ENCODE assay signal across 19 cellular contexts in the genomic region with DNA sequence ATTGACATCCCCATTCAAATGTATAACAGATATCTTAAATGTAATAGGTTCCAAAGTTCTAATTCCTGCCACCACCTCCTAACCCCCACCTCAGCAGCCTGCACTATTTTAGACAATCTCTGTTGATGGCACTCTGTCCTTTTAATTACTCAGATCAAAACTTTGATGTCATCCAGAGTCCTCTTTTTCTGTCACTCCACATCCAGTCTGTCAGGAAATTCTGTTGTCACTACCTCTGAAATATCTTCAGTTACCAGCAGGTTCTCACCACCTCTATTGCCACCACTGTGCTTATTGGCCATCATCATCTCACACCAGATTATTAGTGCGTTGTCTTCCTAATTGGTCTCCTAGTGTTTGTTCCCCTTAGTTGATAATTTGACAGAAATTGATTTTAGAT.
"Had no signal": no experiment of that assay in that cellular context is flagged by ENCODE, and none has a peak within 500 bp of the region (broad histone marks: within the 10 kb centered on the region; RNA-seq: fewer than 3 reads in every experiment).

No MANE protein-coding gene starts in this region.

- H3K9me3 ChIP-seq: left ventricle myocardium inferior, sigmoid colon, thyroid gland had no signal

- H3K27ac ChIP-seq: hepatocyte, left ventricle myocardium inferior, sigmoid colon, thyroid gland had no signal

- H3K4me3 Mint-ChIP-seq: activated naive CD8-positive, alpha-beta T cell treated with anti-CD3 and anti-CD28 coated beads, Interleukin-2, amount 10 ng/mL, durations not matched to agents 7 days and 5 days; immature natural killer cell; natural killer cell had no signal

- H3K4me1 ChIP-seq: left ventricle myocardium inferior, sigmoid colon had no signal

- DNase-seq: activated CD4-positive, alpha-beta T cell treated with anti-CD3 and anti-CD28 coated beads, Interleukin-2, amount 50 U/mL, for 4 hours; activated naive CD4-positive, alpha-beta T cell; activated naive CD8-positive, alpha-beta T cell treated with anti-CD3 and anti-CD28 coated beads, Interleukin-2, amount 10 ng/mL, durations not matched to agents 7 days and 5 days; cerebellar nuclear complex; cortex of kidney; foreskin melanocyte; glutamatergic neuron; immature natural killer cell; left ventricle myocardium inferior; midbrain; natural killer cell; retina; sigmoid colon; stimulated activated CD4-positive, alpha-beta T cell treated with anti-CD3 and anti-CD28 coated beads, Interleukin-2, amount 100 ng/mL, for 48 hours; stimulated activated naive CD8-positive, alpha-beta T cell treated with anti-CD3 and anti-CD28 coated beads, Interleukin-15, Interleukin-2, amounts not matched to agents 100 U/mL and 50 U/mL, for 24 hours; T-helper 1 cell; thyroid gland had no signal

- H3K36me3 ChIP-seq: left ventricle myocardium inferior, sigmoid colon, thyroid gland had no signal

- H3K4me3 ChIP-seq: hepatocyte, left ventricle myocardium inferior, sigmoid colon, thyroid gland had no signal

- H3K36me3 Mint-ChIP-seq: activated naive CD8-positive, alpha-beta T cell treated with anti-CD3 and anti-CD28 coated beads, Interleukin-2, amount 10 ng/mL, durations not matched to agents 7 days and 5 days; immature natural killer cell; natural killer cell had no signal

- H3K27ac Mint-ChIP-seq: activated naive CD8-positive, alpha-beta T cell treated with anti-CD3 and anti-CD28 coated beads, Interleukin-2, amount 10 ng/mL, durations not matched to agents 7 days and 5 days; immature natural killer cell; natural killer cell; progenitor cell of endocrine pancreas had no signal

- H3K27me3 Mint-ChIP-seq: progenitor cell of endocrine pancreas had no signal

- H3K4me1 Mint-ChIP-seq: activated naive CD8-positive, alpha-beta T cell treated with anti-CD3 and anti-CD28 coated beads, Interleukin-2, amount 10 ng/mL, durations not matched to agents 7 days and 5 days; immature natural killer cell; natural killer cell had no signal

- ATAC-seq: natural killer cell; stimulated activated naive CD8-positive, alpha-beta T cell treated with anti-CD3 and anti-CD28 coated beads, Interleukin-15, Interleukin-2, amounts not matched to agents 100 U/mL and 50 U/mL, for 24 hours had no signal

- H3K9me3 Mint-ChIP-seq: activated naive CD8-positive, alpha-beta T cell treated with anti-CD3 and anti-CD28 coated beads, Interleukin-2, amount 10 ng/mL, durations not matched to agents 7 days and 5 days had no signal

- H3K27me3 ChIP-seq: hepatocyte, sigmoid colon, thyroid gland had no signal
